ENCODE assay signal across 12 cellular contexts in the genomic region with DNA sequence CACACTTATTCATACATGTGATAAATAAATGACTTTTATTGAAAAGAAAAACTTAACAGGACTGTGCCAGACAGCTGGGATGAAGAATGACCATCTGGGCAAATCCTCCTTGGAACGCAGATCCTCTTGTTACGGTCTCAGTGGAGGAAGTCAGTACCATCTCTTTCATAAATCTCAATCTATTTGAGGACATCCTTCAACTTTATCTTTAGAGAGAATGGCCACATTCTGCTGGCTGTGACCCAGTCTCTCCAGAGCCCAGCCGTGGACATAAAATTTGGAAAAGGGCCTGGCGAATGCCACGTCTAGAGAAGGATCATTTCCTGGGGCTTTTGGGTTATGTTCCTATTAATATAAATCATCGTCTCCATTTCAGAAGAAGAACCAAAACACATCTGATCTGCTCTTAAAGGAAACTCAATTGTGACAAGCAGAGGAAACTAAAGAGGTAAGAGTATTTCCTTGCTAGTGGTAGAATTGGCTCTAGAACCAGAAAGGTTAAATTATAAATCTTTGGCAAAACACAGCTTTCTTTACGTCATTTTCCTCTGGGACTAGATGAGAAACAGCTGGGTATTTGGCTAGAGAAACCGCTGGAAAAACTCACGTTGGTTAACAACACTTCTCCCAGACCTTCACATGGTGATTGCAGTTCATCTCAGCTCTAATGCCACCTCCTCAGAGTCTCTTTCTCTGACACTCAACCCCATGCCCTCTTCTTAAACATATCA.
DNase-seq lines count a peak whose midpoint lies in the region; ATAC-seq and TF ChIP-seq lines count a peak whose summit lies in the region.
"Had no signal": no experiment of that assay in that cellular context is flagged by ENCODE, and none has a peak within 500 bp of the region (broad histone marks: within the 10 kb centered on the region; RNA-seq: fewer than 3 reads in every experiment).

No MANE protein-coding gene starts in this region.

- H3K36me3 ChIP-seq in IMR-90 (ENCODE audit: control insufficient read depth, insufficient read depth, low read length) (no peaks in the 10 kb centered on the region), esophagus muscularis mucosa (no peaks in the 10 kb centered on the region), lung (ENCODE audit: control insufficient read depth in 2 of 2, insufficient read depth in 2 of 2, low read length in 2 of 2) (no peaks in the 10 kb centered on the region)
- H3K36me3 ChIP-seq: prostate gland had no signal

- peak overlapping the region; percentile 87 for H2BK20ac ChIP-seq in IMR-90 (ENCODE audit: low read depth, low read length)

- in situ Hi-C loops in IMR-90 (cut with MboI; ENCODE audit: low sequenced_read_pairs) = loop anchor here (10.0 to 25.0 kb wide), 2 partner anchors 712 to 885 kb away; no protein-coding TSS in a partner anchor

- H3K27me3 ChIP-seq in IMR-90 (ENCODE audit: control insufficient read depth, insufficient read depth, low read length) (no peaks in the 10 kb centered on the region), esophagus muscularis mucosa (peaks cover 0 to 38% (median 0%) of the 10 kb centered on the region in 4 donors), lung (ENCODE audit: control insufficient read depth, insufficient read depth) (no peaks in the 10 kb centered on the region)

- no peak for TF ChIP-seq EP300 in esophagus muscularis mucosa (IDR thresholded peaks at IDR 0.05)

- POLR2A ChIA-PET in IMR-90 (lab: Charles Lee; ENCODE audit: unreplicated experiment) (no interaction called here), MCF 10A (lab: Yijun Ruan, JAX) (no interaction called here)

- H3K4ac ChIP-seq in IMR-90 (ENCODE audit: low read depth, low read length) = peak overlapping the region; percentile 94

- ATAC-seq in IMR-90 (ENCODE audit: low read depth) (peak; percentile 73), lung (ENCODE audit: insufficient read depth, low FRiP score) (peak; percentile 53)

- no peak overlapping the region for H3K4me3 ChIP-seq in IMR-90 (ENCODE audit: insufficient read depth, low read depth, low read length)
- no peak overlapping the region for H3K4me3 ChIP-seq in esophagus muscularis mucosa
- no peak overlapping the region for H3K4me3 ChIP-seq in lung
- H3K4me3 ChIP-seq: prostate gland had no signal

- H2BK5ac ChIP-seq in IMR-90 (ENCODE audit: low read depth, low read length, poor library complexity, severe bottlenecking) = peak overlapping the region; percentile 80

- DNase-seq in IMR-90 (peak; percentile 88), esophagus muscularis mucosa (ENCODE audit: extremely low spot score) (peak; percentile 89), lung (ENCODE audit: low spot score) (no peak), type B pancreatic cell (ENCODE audit: extremely low spot score, unreplicated experiment) (no peak), GOT3 (lab: John Stamatoyannopoulos, UW) (no peak), GM10266 (ENCODE audit: extremely low spot score) (no peak), MCF 10A (ENCODE audit: unreplicated experiment) (no peak)
- no peak for DNase-seq in effector CD8-positive, alpha-beta T cell (lab: John Stamatoyannopoulos, UW)
- DNase-seq: amygdala, Caco-2 had no signal

- no peaks in the 10 kb centered on the region for H3K9me3 ChIP-seq in IMR-90 (ENCODE audit: control insufficient read depth, insufficient read depth, low read length)
- H3K9me3 ChIP-seq in esophagus muscularis mucosa = no peaks in the 10 kb centered on the region
- H3K9me3 ChIP-seq in lung (ENCODE audit: control insufficient read depth in 2 of 2, insufficient read depth in 1 of 2, low read length in 1 of 2) = no peaks in the 10 kb centered on the region
- H3K9me3 ChIP-seq: Caco-2, prostate gland had no signal

- H3K18ac ChIP-seq in IMR-90 (ENCODE audit: low read depth, low read length) = peak overlapping the region; percentile 98

- CTCF ChIA-PET in IMR-90 (lab: Yijun Ruan, JAX) = interaction anchor here (0.8 to 1.0 kb wide), 2 partner anchors 37 to 95 kb away, joined by 3 read pairs; no protein-coding TSS in a partner anchor
- CTCF ChIA-PET in MCF 10A (lab: Yijun Ruan, JAX) = interaction anchor here (1.1 kb wide), 1 partner anchor 9 kb away, joined by 3 read pairs; no protein-coding TSS in a partner anchor

- H2AFZ ChIP-seq in IMR-90 (replicated peaks; ENCODE audit: low read length, poor library complexity) = peak overlapping the region; percentile 23

- no peaks in the 10 kb centered on the region for H3K9me3 Mint-ChIP-seq in type B pancreatic cell
- H3K9me3 Mint-ChIP-seq in MCF 10A (ENCODE audit: unreplicated experiment) = no peaks in the 10 kb centered on the region
- H3K9me3 Mint-ChIP-seq: stimulated activated naive CD8-positive, alpha-beta T cell treated with anti-CD3 and anti-CD28 coated beads, Interleukin-15, Interleukin-2, amounts not matched to agents 100 ng/mL and 50 ng/mL, for 24 hours had no signal

- 0 out of 4 replicates have a peak, but pooled peaks cover 0 to 1% of the 10 kb centered on the region in 2 experiments for H3K79me1 ChIP-seq in IMR-90 (ENCODE audit: low read depth in 1 of 2, low read length in 2 of 2)

- no peaks in the 10 kb centered on the region for H3K36me3 Mint-ChIP-seq in type B pancreatic cell
- H3K36me3 Mint-ChIP-seq in MCF 10A (ENCODE audit: insufficient read depth, unreplicated experiment) = no peaks in the 10 kb centered on the region

- H3K9me1 ChIP-seq in IMR-90 (ENCODE audit: insufficient read depth, low read length) = peaks cover 3% of the 10 kb centered on the region; the same call in 1 of the 2 replicates

- TF ChIP-seq RAD21 in IMR-90 (IDR thresholded peaks at IDR 0.05; ENCODE audit: low read length) = no peak

- H3K9ac ChIP-seq in IMR-90 (ENCODE audit: low read depth, low read length) = peak overlapping the region; percentile 59

- intact Hi-C loops in IMR-90 (cut with micrococcal nuclease) (no loop called here), esophagus muscularis mucosa (cut with DNase I) (no loop called here), MCF 10A (cut with micrococcal nuclease) (loop anchor here (5.0 to 10.0 kb wide), 2 partner anchors 885 to 1522 kb away; no protein-coding TSS in a partner anchor)

- H3K23ac ChIP-seq in IMR-90 (ENCODE audit: low read depth, low read length) = peak overlapping the region; percentile 36; the same call in 1 of the 2 replicates

- H3K27ac Mint-ChIP-seq in type B pancreatic cell (peak overlapping the region; percentile 14), MCF 10A (ENCODE audit: low read depth, unreplicated experiment) (no peak overlapping the region)
- H3K27ac Mint-ChIP-seq: stimulated activated naive CD8-positive, alpha-beta T cell treated with anti-CD3 and anti-CD28 coated beads, Interleukin-15, Interleukin-2, amounts not matched to agents 100 ng/mL and 50 ng/mL, for 24 hours had no signal

- dilution Hi-C loops in IMR-90 (cut with HindIII; ENCODE audit: low sequenced_read_pairs, unreplicated experiment) = no loop called here

- BruUV-seq in IMR-90 (replicated peaks; lab: Mats Ljungman, UMichigan) (no TSS peak), MCF 10A (replicated peaks; lab: Mats Ljungman, UMichigan) (no TSS peak)

- H3K27ac ChIP-seq in IMR-90 (ENCODE audit: insufficient read depth, low read length) (peak overlapping the region; percentile 93), esophagus muscularis mucosa (replicated peaks in 1 of 4) (peak overlapping the region in 2 of 4 donors; percentile 15 to 42), lung (ENCODE audit: low read depth in 1 of 2, low read length in 1 of 2) (peak overlapping the region in 1 of 2 donors; percentile 33)
- H3K27ac ChIP-seq: prostate gland had no signal

- TF ChIP-seq CTCF in IMR-90 (conservative IDR thresholded peaks at IDR 0.05; ENCODE audit: low read depth, low read length) (no peak), esophagus muscularis mucosa (IDR thresholded peaks at IDR 0.05) (no peak), lung (IDR thresholded peaks at IDR 0.05; ENCODE audit: control extremely low read depth, extremely low read depth) (no peak), type B pancreatic cell (conservative IDR thresholded peaks at IDR 0.05) (no peak), GM10266 (IDR thresholded peaks at IDR 0.05; ENCODE audit: control insufficient read depth, insufficient read depth, low read depth, missing control alignments) (no peak), MCF 10A (IDR thresholded peaks at IDR 0.05; ENCODE audit: unreplicated experiment) (no peak)

- H2BK15ac ChIP-seq in IMR-90 (ENCODE audit: low read depth, low read length) = peak overlapping the region; percentile 26; the same call in 2 of the 3 replicates

- no CpG with 5 or more reads among the region's 9 CpGs for WGBS in IMR-90 (ENCODE audit: extremely low coverage in 2 of 2, insufficient read length in 1 of 2), 2 experiments
- 16% methylated on average over 9 of the region's 9 CpGs for whole genome bisulfite sequencing in esophagus muscularis mucosa
- WGBS in lung, 2 donors = 30 to 48% methylated on average over 9 of the region's 9 CpGs

- 0 out of 2 replicates have a peak overlapping the region, but pooled peaks have one; percentile 5 for H3K56ac ChIP-seq in IMR-90 (ENCODE audit: extremely low read depth, insufficient read depth, low read length)

- H4K5ac ChIP-seq in IMR-90 (ENCODE audit: low read depth, low read length) = peak overlapping the region; percentile 94

- peaks cover 33% of the 10 kb centered on the region for H3K27me3 Mint-ChIP-seq in type B pancreatic cell
- H3K27me3 Mint-ChIP-seq in MCF 10A (ENCODE audit: insufficient read depth, unreplicated experiment) = no peaks in the 10 kb centered on the region

- H3K4me3 Mint-ChIP-seq in type B pancreatic cell (no peak overlapping the region), MCF 10A (ENCODE audit: unreplicated experiment) (no peak overlapping the region)
- H3K4me3 Mint-ChIP-seq: stimulated activated naive CD8-positive, alpha-beta T cell treated with anti-CD3 and anti-CD28 coated beads, Interleukin-15, Interleukin-2, amounts not matched to agents 100 ng/mL and 50 ng/mL, for 24 hours had no signal

- peak overlapping the region; percentile 41 to 91 for H4K8ac ChIP-seq in IMR-90 (ENCODE audit: low read depth in 2 of 2, low read length in 2 of 2)

- H3K4me1 ChIP-seq in IMR-90 (ENCODE audit: control insufficient read depth, insufficient read depth, low read length) (peaks cover 12% of the 10 kb centered on the region), esophagus muscularis mucosa (peaks cover 0 to 6% (median 2%) of the 10 kb centered on the region in 4 donors), lung (ENCODE audit: control insufficient read depth in 2 of 2, insufficient read depth in 2 of 2, low read length in 2 of 2) (no peaks in the 10 kb centered on the region)
- H3K4me1 ChIP-seq: Caco-2, prostate gland had no signal

- H3K4me2 ChIP-seq in IMR-90 (ENCODE audit: low read depth, low read length) = peak overlapping the region; percentile 61

- peak overlapping the region; percentile 89 for H2BK120ac ChIP-seq in IMR-90 (ENCODE audit: low read depth, low read length)

- H2AK9ac ChIP-seq in IMR-90 (replicated peaks; ENCODE audit: low read depth, low read length, poor library complexity) = no peak overlapping the region

- peak overlapping the region; percentile 95 for H2AK5ac ChIP-seq in IMR-90 (ENCODE audit: low read depth, low read length)

- H4K91ac ChIP-seq in IMR-90 (ENCODE audit: insufficient read depth, low read depth, low read length) = peak overlapping the region; percentile 59

- H3K14ac ChIP-seq in IMR-90 (replicated peaks; ENCODE audit: low read depth, low read length) = peak overlapping the region; percentile 92

- no peaks in the 10 kb centered on the region for H4K20me1 ChIP-seq in IMR-90 (ENCODE audit: insufficient read depth, low read length)

- TF ChIP-seq POLR2A in IMR-90 (IDR thresholded peaks at IDR 0.05; ENCODE audit: low read depth, low read length) = no peak
- TF ChIP-seq POLR2A in esophagus muscularis mucosa (IDR thresholded peaks at IDR 0.05; ENCODE audit: low read depth) = no peak

- H3K4me1 Mint-ChIP-seq in type B pancreatic cell (ENCODE audit: unreplicated experiment) = peaks cover 24% of the 10 kb centered on the region
- H3K4me1 Mint-ChIP-seq in MCF 10A (ENCODE audit: insufficient read depth, unreplicated experiment) = peaks cover 11% of the 10 kb centered on the region

Comparison
In these comparisons a context has a peak if more than half of its experiments do, and no peak if none do; other contexts are left out.
1. DNase-seq: peak in IMR-90 (single experiment) and esophagus muscularis mucosa (single experiment); none in lung (single experiment), type B pancreatic cell (single experiment), effector CD8-positive, alpha-beta T cell (single experiment), GOT3 (single experiment), GM10266 (single experiment) and MCF 10A (single experiment).